ENCODE assay signal across 11 cellular contexts in the genomic region with DNA sequence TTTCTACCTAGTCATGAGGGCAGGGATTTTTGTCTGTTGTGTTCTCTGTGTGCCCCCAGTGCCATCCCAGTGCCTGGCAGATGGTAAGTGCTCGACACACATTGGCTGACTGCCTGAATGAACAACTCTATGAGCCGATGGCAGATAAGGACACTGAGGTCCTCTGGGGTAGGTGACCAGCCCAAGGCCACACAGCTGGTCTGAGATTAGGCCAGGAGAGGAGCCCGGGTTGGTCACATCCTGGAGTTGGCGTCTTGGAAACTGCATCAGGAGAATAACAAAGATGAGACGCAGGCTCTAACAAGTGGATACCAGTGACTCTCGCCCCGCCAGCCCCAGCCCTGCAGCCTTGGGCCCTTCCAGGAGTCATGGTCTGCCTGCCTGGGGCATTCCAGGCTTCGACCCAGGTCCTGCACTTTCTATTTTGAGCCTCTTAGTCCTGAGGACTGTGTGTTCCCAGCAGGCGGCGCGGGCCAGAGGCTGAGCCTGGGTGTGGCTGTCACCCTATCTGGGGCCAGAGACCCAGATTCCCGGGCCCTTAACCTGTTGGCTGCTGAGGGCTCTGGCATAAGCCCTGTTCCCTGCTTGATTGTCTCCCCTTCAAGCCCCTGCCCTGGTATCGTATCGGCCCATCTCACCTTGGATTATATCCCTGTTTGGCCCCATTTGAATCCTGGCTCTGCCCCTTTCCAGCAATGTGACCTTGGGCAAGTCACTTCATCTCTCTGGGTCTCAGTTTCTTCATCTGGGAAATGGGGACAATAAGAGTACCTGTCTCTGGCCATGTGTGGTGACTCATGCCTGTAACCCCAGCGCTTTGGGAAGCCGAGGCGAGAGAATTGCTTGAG.
DNase-seq lines count a peak whose midpoint lies in the region; ATAC-seq and TF ChIP-seq lines count a peak whose summit lies in the region.
"Had no signal": no experiment of that assay in that cellular context is flagged by ENCODE, and none has a peak within 500 bp of the region (broad histone marks: within the 10 kb centered on the region; RNA-seq: fewer than 3 reads in every experiment).

No MANE protein-coding gene starts in this region.

- peak overlapping the region; percentile 71; the same call in 1 of the 3 replicates for H2BK15ac ChIP-seq in IMR-90 (ENCODE audit: low read depth, low read length)

- H4K8ac ChIP-seq in IMR-90 (ENCODE audit: low read depth in 2 of 2, low read length in 2 of 2): no peak overlapping the region; a peak in 1 of 4 replicates

- no peak overlapping the region for H3K4me2 ChIP-seq in IMR-90 (ENCODE audit: low read depth, low read length)

- H3K27ac Mint-ChIP-seq in dendritic cell treated with granulocyte-macrophage colony-stimulating factor and Interleukin-4, amounts not matched to agents 40 ng/mL and 50 ng/mL, for 4 days: peak overlapping the region; percentile 77
- H3K27ac Mint-ChIP-seq in stimulated activated memory B cell treated with anti-CD40 and anti-IgM and Interleukin-4, amounts not matched to agents 10 μg/mL and 1 μg/mL and 100 μg/mL, for 72 hours: no peak overlapping the region

- H4K5ac ChIP-seq in IMR-90 (ENCODE audit: low read depth, low read length): no peak overlapping the region; the same call in 1 of the 2 replicates

- H3K27ac ChIP-seq in IMR-90 (ENCODE audit: insufficient read depth, low read length): no peak overlapping the region
- peak overlapping the region; percentile 43 to 59 for H3K27ac ChIP-seq in liver (ENCODE audit: low read depth in 1 of 2, low read length in 2 of 2)
- H3K27ac ChIP-seq in tibial artery: peak overlapping the region; percentile 65 to 72
- H3K27ac ChIP-seq: HL-60 had no signal

- H2BK20ac ChIP-seq in IMR-90 (ENCODE audit: low read depth, low read length): peak overlapping the region; percentile 58; the same call in 1 of the 2 replicates

- TF ChIP-seq RAD21 in IMR-90 (IDR thresholded peaks at IDR 0.05; ENCODE audit: low read length) (no peak), liver (IDR thresholded peaks at IDR 0.05) (peak; percentile 66 to 81)

- H2BK5ac ChIP-seq in IMR-90 (ENCODE audit: low read depth, low read length, poor library complexity, severe bottlenecking): no peak overlapping the region

- peak overlapping the region; percentile 44 for H2AK9ac ChIP-seq in IMR-90 (replicated peaks; ENCODE audit: low read depth, low read length, poor library complexity)

- intact Hi-C loops in IMR-90 (cut with micrococcal nuclease) (no loop called here), tibial artery (cut with DNase I; ENCODE audit: low total_unique reads) (loop anchor here (5.0 kb wide), 1 partner anchor 47 kb away; no protein-coding TSS in a partner anchor)
- intact Hi-C loops in dendritic cell treated with granulocyte-macrophage colony-stimulating factor and Interleukin-4, amounts not matched to agents 40 ng/mL and 50 ng/mL, for 4 days (cut with micrococcal nuclease): loop anchor here (10.0 kb wide), 1 partner anchor 66 kb away; no protein-coding TSS in a partner anchor

- peak overlapping the region; percentile 44 for H4K91ac ChIP-seq in IMR-90 (ENCODE audit: insufficient read depth, low read depth, low read length)

- in situ Hi-C loops in IMR-90 (cut with MboI; ENCODE audit: low sequenced_read_pairs): no loop called here

- no peaks in the 10 kb centered on the region for H4K20me1 ChIP-seq in IMR-90 (ENCODE audit: insufficient read depth, low read length)

- peak overlapping the region; percentile 59 for H2BK120ac ChIP-seq in IMR-90 (ENCODE audit: low read depth, low read length)

- peaks cover 93% of the 10 kb centered on the region for H3K4me1 Mint-ChIP-seq in dendritic cell treated with granulocyte-macrophage colony-stimulating factor and Interleukin-4, amounts not matched to agents 40 ng/mL and 50 ng/mL, for 4 days (ENCODE audit: low read depth)
- H3K4me1 Mint-ChIP-seq in stimulated activated memory B cell treated with anti-CD40 and anti-IgM and Interleukin-4, amounts not matched to agents 10 μg/mL and 1 μg/mL and 100 μg/mL, for 72 hours: peaks cover 11% of the 10 kb centered on the region

- H3K4me1 ChIP-seq in IMR-90 (ENCODE audit: control insufficient read depth, insufficient read depth, low read length) (peaks cover 8% of the 10 kb centered on the region), liver (ENCODE audit: control insufficient read depth in 4 of 4, insufficient read depth in 4 of 4, low read length in 3 of 4) (peaks cover 0 to 20% (median 14%) of the 10 kb centered on the region in 4 donors), tibial artery (peaks cover 0 to 45% (median 34%) of the 10 kb centered on the region in 4 donors)

- H3K9me3 Mint-ChIP-seq in dendritic cell treated with granulocyte-macrophage colony-stimulating factor and Interleukin-4, amounts not matched to agents 40 ng/mL and 50 ng/mL, for 4 days: no peaks in the 10 kb centered on the region
- no peaks in the 10 kb centered on the region for H3K9me3 Mint-ChIP-seq in stimulated activated memory B cell treated with anti-CD40 and anti-IgM and Interleukin-4, amounts not matched to agents 10 μg/mL and 1 μg/mL and 100 μg/mL, for 72 hours

- H3K9ac ChIP-seq in IMR-90 (ENCODE audit: low read depth, low read length): no peak overlapping the region
- no peak overlapping the region for H3K9ac ChIP-seq in liver (ENCODE audit: low read depth in 1 of 2, low read length in 2 of 2)

- no peak overlapping the region for H3K23ac ChIP-seq in IMR-90 (ENCODE audit: low read depth, low read length)

- H2AK5ac ChIP-seq in IMR-90 (ENCODE audit: low read depth, low read length): peak overlapping the region; percentile 70

- no TSS peak for BruUV-seq in IMR-90 (replicated peaks; lab: Mats Ljungman, UMichigan)

- POLR2A ChIA-PET in IMR-90 (lab: Charles Lee; ENCODE audit: unreplicated experiment): no interaction called here

- peaks cover 19% of the 10 kb centered on the region for H3K36me3 Mint-ChIP-seq in dendritic cell treated with granulocyte-macrophage colony-stimulating factor and Interleukin-4, amounts not matched to agents 40 ng/mL and 50 ng/mL, for 4 days (ENCODE audit: low read depth)
- H3K36me3 Mint-ChIP-seq in stimulated activated memory B cell treated with anti-CD40 and anti-IgM and Interleukin-4, amounts not matched to agents 10 μg/mL and 1 μg/mL and 100 μg/mL, for 72 hours: no peaks in the 10 kb centered on the region

- no peak overlapping the region for H3K4me3 Mint-ChIP-seq in dendritic cell treated with granulocyte-macrophage colony-stimulating factor and Interleukin-4, amounts not matched to agents 40 ng/mL and 50 ng/mL, for 4 days
- H3K4me3 Mint-ChIP-seq in stimulated activated memory B cell treated with anti-CD40 and anti-IgM and Interleukin-4, amounts not matched to agents 10 μg/mL and 1 μg/mL and 100 μg/mL, for 72 hours: no peak overlapping the region

- peak overlapping the region; percentile 81 for H3K4ac ChIP-seq in IMR-90 (ENCODE audit: low read depth, low read length)

- H3K27me3 Mint-ChIP-seq in dendritic cell treated with granulocyte-macrophage colony-stimulating factor and Interleukin-4, amounts not matched to agents 40 ng/mL and 50 ng/mL, for 4 days: peaks cover 1% of the 10 kb centered on the region
- H3K27me3 Mint-ChIP-seq in stimulated activated memory B cell treated with anti-CD40 and anti-IgM and Interleukin-4, amounts not matched to agents 10 μg/mL and 1 μg/mL and 100 μg/mL, for 72 hours: peaks cover 81% of the 10 kb centered on the region

- H3K9me3 ChIP-seq in IMR-90 (ENCODE audit: control insufficient read depth, insufficient read depth, low read length) (no peaks in the 10 kb centered on the region), liver (ENCODE audit: control insufficient read depth in 4 of 4, low read length in 3 of 4) (no peaks in the 10 kb centered on the region), tibial artery (no peaks in the 10 kb centered on the region)

- peak overlapping the region; percentile 78; the same call in 1 of the 2 replicates for H3K14ac ChIP-seq in IMR-90 (replicated peaks; ENCODE audit: low read depth, low read length)

- H2AFZ ChIP-seq in IMR-90 (replicated peaks; ENCODE audit: low read length, poor library complexity): peak overlapping the region; percentile 18

- peaks cover 20% of the 10 kb centered on the region for H3K9me1 ChIP-seq in IMR-90 (ENCODE audit: insufficient read depth, low read length)

- peaks cover 0 to 9% of the 10 kb centered on the region in 2 experiments; a peak in 1 of 4 replicates for H3K79me1 ChIP-seq in IMR-90 (ENCODE audit: low read depth in 1 of 2, low read length in 2 of 2)

- ATAC-seq in IMR-90 (ENCODE audit: low read depth): no peak
- ATAC-seq in GM18858 (IDR thresholded peaks at IDR 0.05; ENCODE audit: unreplicated experiment): no peak
- ATAC-seq in stimulated activated memory B cell treated with anti-CD40 and anti-IgM and Interleukin-4, amounts not matched to agents 10 μg/mL and 1 μg/mL and 100 μg/mL, for 72 hours: no peak
- ATAC-seq in HG03521 (IDR thresholded peaks at IDR 0.05; ENCODE audit: unreplicated experiment): no peak

- DNase-seq in IMR-90 (no peak), tibial artery (peak; percentile 86 to 96), NCI-H345 (lab: John Stamatoyannopoulos, UW) (no peak)
- DNase-seq: activated CD4-positive, CD25-positive, alpha-beta regulatory T cell treated with anti-CD3 and anti-CD28 coated beads, Interleukin-2, amount 50 U/mL, for 72 hours; NCI-H526 treated with DMSO at 0.1 percent for 48 hours had no signal

- TF ChIP-seq CTCF in IMR-90 (conservative IDR thresholded peaks at IDR 0.05; ENCODE audit: low read depth, low read length): no peak
- peak; percentile 45 for TF ChIP-seq CTCF in liver (IDR thresholded peaks at IDR 0.05; ENCODE audit: low read depth, low read length, missing input control)
- peak; percentile 60 to 66 for TF ChIP-seq CTCF in tibial artery (IDR thresholded peaks at IDR 0.05)

- no peak overlapping the region; the same call in 1 of the 2 replicates for H3K18ac ChIP-seq in IMR-90 (ENCODE audit: low read depth, low read length)

- dilution Hi-C loops in IMR-90 (cut with HindIII; ENCODE audit: low sequenced_read_pairs, unreplicated experiment): no loop called here

- CTCF ChIA-PET in IMR-90 (lab: Yijun Ruan, JAX): no interaction called here

- no peak overlapping the region for H3K4me3 ChIP-seq in IMR-90 (ENCODE audit: insufficient read depth, low read depth, low read length)
- no peak overlapping the region for H3K4me3 ChIP-seq in liver (ENCODE audit: low read depth in 1 of 3, low read length in 3 of 3)
- no peak overlapping the region for H3K4me3 ChIP-seq in tibial artery

- 89% methylated on average over 10 of the region's 17 CpGs; no CpG with 5 or more reads in 1 of the 2 experiments for WGBS in IMR-90 (ENCODE audit: extremely low coverage in 2 of 2, insufficient read length in 1 of 2), 2 experiments
- WGBS in liver: 47% methylated on average over 17 of the region's 17 CpGs

- H3K36me3 ChIP-seq in IMR-90 (ENCODE audit: control insufficient read depth, insufficient read depth, low read length): no peaks in the 10 kb centered on the region
- no peaks in the 10 kb centered on the region for H3K36me3 ChIP-seq in liver (ENCODE audit: control insufficient read depth in 4 of 4, insufficient read depth in 3 of 4, low read depth in 1 of 4, low read length in 3 of 4)
- H3K36me3 ChIP-seq in tibial artery: no peaks in the 10 kb centered on the region

- H3K56ac ChIP-seq in IMR-90 (ENCODE audit: extremely low read depth, insufficient read depth, low read length): no peak overlapping the region

- no peaks in the 10 kb centered on the region for H3K27me3 ChIP-seq in IMR-90 (ENCODE audit: control insufficient read depth, insufficient read depth, low read length)
- H3K27me3 ChIP-seq in liver (ENCODE audit: control insufficient read depth in 4 of 4, insufficient read depth in 4 of 4, low read length in 3 of 4): no peaks in the 10 kb centered on the region
- no peaks in the 10 kb centered on the region for H3K27me3 ChIP-seq in tibial artery

- TF ChIP-seq POLR2A in IMR-90 (IDR thresholded peaks at IDR 0.05; ENCODE audit: low read depth, low read length): no peak

Comparison
In these comparisons a context has a peak if more than half of its experiments do, and no peak if none do; other contexts are left out.
1. DNase-seq: peak in tibial artery (2 of 2); none in IMR-90 (single experiment) and NCI-H345 (single experiment).